In genomic region chr3:109819786-109820185, GRCh38 we compare ENCODE assay signal across 27 cellular contexts.
"Had no signal": no experiment of that assay in that cellular context is flagged by ENCODE, and none has a peak within 500 bp of the region (broad histone marks: within the 10 kb centered on the region; RNA-seq: fewer than 3 reads in every experiment).

No MANE protein-coding gene starts in this region.

- H3K4me3 Mint-ChIP-seq: activated CD4-positive, alpha-beta T cell treated with anti-CD3 and anti-CD28 coated beads for 36 hours; activated naive CD8-positive, alpha-beta T cell treated with anti-CD3 and anti-CD28 coated beads for 36 hours; memory B cell; naive thymus-derived CD8-positive, alpha-beta T cell; stimulated activated naive B cell treated with anti-CD40 and anti-IgM and Interleukin-4, amounts not matched to agents 10 μg/mL and 1 μg/mL and 100 μg/mL, for 72 hours; T-helper 2 cell treated with Interferon-gamma antibody and Interleukin-4, amounts not matched to agents 5 μg/mL and 100 μg/mL, for 36 hours had no signal

- H3K27me3 Mint-ChIP-seq: activated CD4-positive, alpha-beta T cell treated with anti-CD3 and anti-CD28 coated beads for 36 hours; activated naive CD8-positive, alpha-beta T cell treated with anti-CD3 and anti-CD28 coated beads for 36 hours; memory B cell; naive thymus-derived CD8-positive, alpha-beta T cell; stimulated activated naive B cell treated with anti-CD40 and anti-IgM and Interleukin-4, amounts not matched to agents 10 μg/mL and 1 μg/mL and 100 μg/mL, for 72 hours had no signal

- ATAC-seq: activated CD4-positive, alpha-beta T cell treated with anti-CD3 and anti-CD28 coated beads for 36 hours; body of pancreas; heart right ventricle; naive thymus-derived CD8-positive, alpha-beta T cell; sciatic nerve; stimulated activated naive B cell treated with anti-CD40 and anti-IgM and Interleukin-4, amounts not matched to agents 10 μg/mL and 1 μg/mL and 100 μg/mL, for 72 hours; upper lobe of right lung had no signal

- H3K9me3 Mint-ChIP-seq: activated naive CD8-positive, alpha-beta T cell treated with anti-CD3 and anti-CD28 coated beads for 36 hours; stimulated activated naive B cell treated with anti-CD40 and anti-IgM and Interleukin-4, amounts not matched to agents 10 μg/mL and 1 μg/mL and 100 μg/mL, for 72 hours had no signal

- DNase-seq: activated CD4-positive, alpha-beta T cell treated with anti-CD3 and anti-CD28 coated beads for 36 hours; activated CD4-positive, CD25-positive, alpha-beta regulatory T cell; activated effector memory CD4-positive, alpha-beta T cell treated with Interleukin-2 at 50 U/mL for 16 hours; activated naive CD4-positive, alpha-beta T cell treated with Interleukin-2 at 50 U/mL for 16 hours; activated naive CD8-positive, alpha-beta T cell treated with anti-CD3 and anti-CD28 coated beads for 36 hours; adrenal gland; aorta; body of pancreas; dermis blood vessel endothelial cell; effector CD4-positive, alpha-beta T cell; foreskin melanocyte; heart right ventricle; midbrain; naive thymus-derived CD8-positive, alpha-beta T cell; retina; small intestine; stimulated activated CD4-positive, alpha-beta T cell treated with anti-CD3 and anti-CD28 coated beads, Interleukin-1b, Interleukin-23, amount 100 ng/mL, for 48 hours; stimulated activated naive B cell treated with anti-CD40 and anti-IgM and Interleukin-4, amounts not matched to agents 10 μg/mL and 1 μg/mL and 100 μg/mL, for 72 hours; stomach; T-helper 1 cell; tibial artery; upper lobe of right lung had no signal

- H3K9me3 ChIP-seq: adrenal gland, body of pancreas, esophagus muscularis mucosa, heart right ventricle, neutrophil, stomach, tibial artery, upper lobe of right lung had no signal

- H3K27ac ChIP-seq: adrenal gland, body of pancreas, esophagus muscularis mucosa, heart right ventricle, neutrophil, stomach, tibial artery, upper lobe of right lung had no signal

- H3K4me1 Mint-ChIP-seq: activated CD4-positive, alpha-beta T cell treated with anti-CD3 and anti-CD28 coated beads for 36 hours; activated naive CD8-positive, alpha-beta T cell treated with anti-CD3 and anti-CD28 coated beads for 36 hours; memory B cell; stimulated activated naive B cell treated with anti-CD40 and anti-IgM and Interleukin-4, amounts not matched to agents 10 μg/mL and 1 μg/mL and 100 μg/mL, for 72 hours had no signal

- H3K4me3 ChIP-seq: adrenal gland, body of pancreas, esophagus muscularis mucosa, heart right ventricle, stomach, tibial artery, upper lobe of right lung had no signal

- H3K27me3 ChIP-seq: adrenal gland, body of pancreas, esophagus muscularis mucosa, heart right ventricle, neutrophil, stomach, tibial artery, upper lobe of right lung had no signal

- H3K36me3 Mint-ChIP-seq: activated naive CD8-positive, alpha-beta T cell treated with anti-CD3 and anti-CD28 coated beads for 36 hours; memory B cell; naive thymus-derived CD8-positive, alpha-beta T cell; stimulated activated naive B cell treated with anti-CD40 and anti-IgM and Interleukin-4, amounts not matched to agents 10 μg/mL and 1 μg/mL and 100 μg/mL, for 72 hours had no signal

- H3K36me3 ChIP-seq: adrenal gland, esophagus muscularis mucosa, heart right ventricle, neutrophil, stomach, tibial artery, upper lobe of right lung had no signal

- H3K4me1 ChIP-seq: adrenal gland, body of pancreas, esophagus muscularis mucosa, heart right ventricle, stomach, tibial artery, upper lobe of right lung had no signal

- H3K27ac Mint-ChIP-seq: activated CD4-positive, alpha-beta T cell treated with anti-CD3 and anti-CD28 coated beads for 36 hours; activated naive CD8-positive, alpha-beta T cell treated with anti-CD3 and anti-CD28 coated beads for 36 hours; memory B cell; stimulated activated naive B cell treated with anti-CD40 and anti-IgM and Interleukin-4, amounts not matched to agents 10 μg/mL and 1 μg/mL and 100 μg/mL, for 72 hours; T-helper 2 cell treated with Interferon-gamma antibody and Interleukin-4, amounts not matched to agents 5 μg/mL and 100 μg/mL, for 36 hours had no signal
